In genomic region chr2:106825161-106825560, GRCh38 we compare ENCODE assay signal across 25 cellular contexts.
DNase-seq lines count a peak whose midpoint lies in the region; ATAC-seq, FAIRE-seq and TF ChIP-seq lines count a peak whose summit lies in the region.
"Had no signal": no experiment of that assay in that cellular context is flagged by ENCODE, and none has a peak within 500 bp of the region (broad histone marks: within the 10 kb centered on the region; RNA-seq: fewer than 3 reads in every experiment).

No MANE protein-coding gene starts in this region.

- H3K36me3 ChIP-seq in SK-N-SH (replicated peaks in 1 of 2; ENCODE audit: control insufficient read depth in 1 of 2, insufficient read depth in 2 of 2, low read length in 1 of 2), result peaks cover 3 to 4% of the 10 kb centered on the region in 2 experiments
- H3K36me3 ChIP-seq in astrocyte (ENCODE audit: insufficient read depth, low read length), result no peaks in the 10 kb centered on the region
- H3K36me3 ChIP-seq: BLaER1 treated with 17β-estradiol and CSF1 and Interleukin-3, amounts not matched to agents 10 nM and 100 nM; SJCRH30 had no signal

- H3F3A ChIP-seq in SK-N-SH (replicated peaks; ENCODE audit: insufficient read depth), result peaks cover 2% of the 10 kb centered on the region

- H3K27ac ChIP-seq in SK-N-SH (ENCODE audit: low read depth in 2 of 2, low read length in 1 of 2) (no peak overlapping the region), astrocyte (ENCODE audit: low read depth, low read length) (no peak overlapping the region)
- H3K27ac ChIP-seq: BLaER1 treated with 17β-estradiol and CSF1 and Interleukin-3, amounts not matched to agents 10 nM and 100 nM; SJCRH30 had no signal

- H2AFZ ChIP-seq in SK-N-SH (ENCODE audit: low read depth) (no peak overlapping the region), astrocyte (ENCODE audit: low read depth, low read length) (no peak overlapping the region)

- no peak overlapping the region for H3K4me3 Mint-ChIP-seq in astrocyte (ENCODE audit: unreplicated experiment)
- H3K4me3 Mint-ChIP-seq: CD4-positive, alpha-beta memory T cell had no signal

- no peaks in the 10 kb centered on the region for H3K27me3 Mint-ChIP-seq in astrocyte (ENCODE audit: low read depth, unreplicated experiment)

- in situ Hi-C loops in KBM-7 (cut with MboI; ENCODE audit: low pct_unique_long_range_greater_than_20kb, low sequenced_read_pairs), result no loop called here

- CTCF ChIA-PET in SK-N-SH (lab: Yijun Ruan, JAX), result no interaction called here

- POLR2A ChIA-PET in SK-N-SH (lab: Yijun Ruan, JAX), result no interaction called here

- H3K4me2 ChIP-seq in SK-N-SH (no peak overlapping the region), astrocyte (ENCODE audit: low read length) (no peak overlapping the region)
- H3K4me2 ChIP-seq: BLaER1 treated with 17β-estradiol and CSF1 and Interleukin-3, amounts not matched to agents 10 nM and 100 nM had no signal

- no peaks in the 10 kb centered on the region for H4K20me1 ChIP-seq in SK-N-SH (ENCODE audit: insufficient read depth)
- H4K20me1 ChIP-seq in astrocyte (ENCODE audit: insufficient read depth, low read length), result no peaks in the 10 kb centered on the region
- H4K20me1 ChIP-seq: BLaER1 treated with 17β-estradiol and CSF1 and Interleukin-3, amounts not matched to agents 10 nM and 100 nM had no signal

- TF ChIP-seq RAD21 in SK-N-SH (IDR thresholded peaks at IDR 0.05; ENCODE audit: low read length), result no peak

- TF ChIP-seq CTCF in SK-N-SH (IDR thresholded peaks at IDR 0.05) (no peak), astrocyte (IDR thresholded peaks at IDR 0.05; ENCODE audit: insufficient read depth, low read depth, low read length) (no peak)

- no peaks in the 10 kb centered on the region for H3K9me3 ChIP-seq in SK-N-SH
- no peaks in the 10 kb centered on the region for H3K9me3 ChIP-seq in astrocyte (ENCODE audit: insufficient read depth, low read depth, low read length)
- H3K9me3 ChIP-seq: BLaER1 treated with 17β-estradiol and CSF1 and Interleukin-3, amounts not matched to agents 10 nM and 100 nM; SJCRH30 had no signal

- peaks cover 39% of the 10 kb centered on the region for H3K36me3 Mint-ChIP-seq in astrocyte (ENCODE audit: low read depth, unreplicated experiment)
- H3K36me3 Mint-ChIP-seq: CD4-positive, alpha-beta memory T cell had no signal

- H3K27me3 ChIP-seq in SK-N-SH (ENCODE audit: insufficient read depth) (no peaks in the 10 kb centered on the region), astrocyte (ENCODE audit: insufficient read depth, low read length) (no peaks in the 10 kb centered on the region)
- H3K27me3 ChIP-seq: BLaER1 treated with 17β-estradiol and CSF1 and Interleukin-3, amounts not matched to agents 10 nM and 100 nM; SJCRH30 had no signal

- no peak for FAIRE-seq in astrocyte (lab: Jason Lieb, UNC)
- FAIRE-seq: H1 had no signal

- H3K27ac Mint-ChIP-seq in astrocyte (ENCODE audit: unreplicated experiment), result no peak overlapping the region
- H3K27ac Mint-ChIP-seq: CD4-positive, alpha-beta memory T cell had no signal

- H3K9ac ChIP-seq in SK-N-SH (no peak overlapping the region), astrocyte (ENCODE audit: low read length) (no peak overlapping the region)
- H3K9ac ChIP-seq: BLaER1 treated with 17β-estradiol and CSF1 and Interleukin-3, amounts not matched to agents 10 nM and 100 nM had no signal

- no peaks in the 10 kb centered on the region for H3K9me2 ChIP-seq in SK-N-SH

- H3K4me3 ChIP-seq in SK-N-SH (ENCODE audit: low read depth in 2 of 2, low read length in 1 of 2) (no peak overlapping the region), astrocyte (ENCODE audit: insufficient read depth, low read depth, low read length) (no peak overlapping the region)
- H3K4me3 ChIP-seq: BLaER1 treated with 17β-estradiol and CSF1 and Interleukin-3, amounts not matched to agents 10 nM and 100 nM; SJCRH30 had no signal

- peaks cover 14% of the 10 kb centered on the region for H3K9me3 Mint-ChIP-seq in astrocyte (ENCODE audit: unreplicated experiment)

- no peaks in the 10 kb centered on the region for H3K4me1 ChIP-seq in SK-N-SH (ENCODE audit: control insufficient read depth in 1 of 2, insufficient read depth in 2 of 2, low read depth in 1 of 2, low read length in 1 of 2)
- H3K4me1 ChIP-seq in astrocyte (ENCODE audit: insufficient read depth, low read length), result no peaks in the 10 kb centered on the region
- H3K4me1 ChIP-seq: BLaER1 treated with 17β-estradiol and CSF1 and Interleukin-3, amounts not matched to agents 10 nM and 100 nM; SJCRH30 had no signal

- DNase-seq in SK-N-SH (no peak), astrocyte (ENCODE audit: low read depth) (peak; percentile 5), glomerular visceral epithelial cell (ENCODE audit: extremely low spot score) (peak; percentile 38), DMS114 treated with DMSO at 0.1 percent for 48 hours (lab: John Stamatoyannopoulos, UW; ENCODE audit: unreplicated experiment) (no peak), KBM-7 (no peak)
- DNase-seq: 8988T; Calu3; CD4-positive, alpha-beta memory T cell; EL; GF-D8; KG1; NCI-H1105; NCI-H2029 treated with DMSO at 0.1 percent for 48 hours; NCI-H2171; NCI-H345; NCI-H524; NCI-H774; NK-92 treated with Interleukin-12 subunit alpha and Interleukin-12 subunit beta, amount 100 ng/mL, for 24 hours; SJCRH30 had no signal

- TF ChIP-seq EP300 in SK-N-SH (IDR thresholded peaks at IDR 0.05; ENCODE audit: borderline replicate concordance in 1 of 2, low read depth in 1 of 2, low read length in 1 of 2), result no peak

- 57% methylated on average over 1 of the region's 1 CpG for WGBS in SK-N-SH (ENCODE audit: low lambda C conversion rate)

- ATAC-seq in SK-N-SH treated with all-trans-retinoic acid at 6 μM for 48 hours (peak; percentile 20; the same call in 1 of the 3 replicates), HG02798 (IDR thresholded peaks at IDR 0.05; ENCODE audit: poor library complexity, unreplicated experiment) (no peak)
- ATAC-seq: HCT116, Panc1 had no signal

- peaks cover 6% of the 10 kb centered on the region for H3K4me1 Mint-ChIP-seq in astrocyte (ENCODE audit: low read depth, unreplicated experiment)
- H3K4me1 Mint-ChIP-seq: CD4-positive, alpha-beta memory T cell had no signal

- H3K79me2 ChIP-seq in SK-N-SH (ENCODE audit: insufficient read depth), result no peaks in the 10 kb centered on the region
- H3K79me2 ChIP-seq in astrocyte (ENCODE audit: insufficient read depth, low read length), result no peaks in the 10 kb centered on the region

TF ChIP-seq in SK-N-SH treated with all-trans-retinoic acid at 6 μM for 48 hours, 23 proteins besides CTCF, POLR2A, EP300 and RAD21 (continues in another document):
- TF ChIP-seq ARNTL (CRISPR knock-in tag; IDR thresholded peaks at IDR 0.05; ENCODE audit: borderline replicate concordance, low read depth) (no peak), POU6F1 (CRISPR knock-in tag; IDR thresholded peaks at IDR 0.05; ENCODE audit: borderline replicate concordance, low read depth) (no peak), ZNF565 (CRISPR knock-in tag; conservative IDR thresholded peaks at IDR 0.05; ENCODE audit: low read depth) (no peak)

TF ChIP-seq in SK-N-SH, 30 proteins besides CTCF, POLR2A, EP300 and RAD21 (continues in another document):
- TF ChIP-seq TCF12 (IDR thresholded peaks at IDR 0.05) (no peak), PBX3 (IDR thresholded peaks at IDR 0.05) (no peak), TAF1 (IDR thresholded peaks at IDR 0.05; ENCODE audit: borderline replicate concordance, low read depth, low read length) (no peak), NRF1 (IDR thresholded peaks at IDR 0.05; ENCODE audit: low read depth, low read length) (no peak), REST (IDR thresholded peaks at IDR 0.05; ENCODE audit: low read depth, low read length) (no peak), SIN3A (IDR thresholded peaks at IDR 0.05; ENCODE audit: borderline replicate concordance, low read depth, low read length) (no peak), CHD2 (IDR thresholded peaks at IDR 0.05; ENCODE audit: low read length, partially characterized antibody) (no peak), FOSL2 (IDR thresholded peaks at IDR 0.05; ENCODE audit: borderline replicate concordance, low read depth) (no peak), ELF1 (IDR thresholded peaks at IDR 0.05) (no peak), FOXM1 (IDR thresholded peaks at IDR 0.05; ENCODE audit: low read depth) (no peak)

Comparison
In these comparisons a context has a peak if more than half of its experiments do, and no peak if none do; other contexts are left out.
1. DNase-seq: peak in astrocyte (single experiment) and glomerular visceral epithelial cell (single experiment); none in SK-N-SH (single experiment), DMS114 treated with DMSO at 0.1 percent for 48 hours (single experiment) and KBM-7 (single experiment).